ENCODE assay signal across 8 cellular contexts in the genomic region with DNA sequence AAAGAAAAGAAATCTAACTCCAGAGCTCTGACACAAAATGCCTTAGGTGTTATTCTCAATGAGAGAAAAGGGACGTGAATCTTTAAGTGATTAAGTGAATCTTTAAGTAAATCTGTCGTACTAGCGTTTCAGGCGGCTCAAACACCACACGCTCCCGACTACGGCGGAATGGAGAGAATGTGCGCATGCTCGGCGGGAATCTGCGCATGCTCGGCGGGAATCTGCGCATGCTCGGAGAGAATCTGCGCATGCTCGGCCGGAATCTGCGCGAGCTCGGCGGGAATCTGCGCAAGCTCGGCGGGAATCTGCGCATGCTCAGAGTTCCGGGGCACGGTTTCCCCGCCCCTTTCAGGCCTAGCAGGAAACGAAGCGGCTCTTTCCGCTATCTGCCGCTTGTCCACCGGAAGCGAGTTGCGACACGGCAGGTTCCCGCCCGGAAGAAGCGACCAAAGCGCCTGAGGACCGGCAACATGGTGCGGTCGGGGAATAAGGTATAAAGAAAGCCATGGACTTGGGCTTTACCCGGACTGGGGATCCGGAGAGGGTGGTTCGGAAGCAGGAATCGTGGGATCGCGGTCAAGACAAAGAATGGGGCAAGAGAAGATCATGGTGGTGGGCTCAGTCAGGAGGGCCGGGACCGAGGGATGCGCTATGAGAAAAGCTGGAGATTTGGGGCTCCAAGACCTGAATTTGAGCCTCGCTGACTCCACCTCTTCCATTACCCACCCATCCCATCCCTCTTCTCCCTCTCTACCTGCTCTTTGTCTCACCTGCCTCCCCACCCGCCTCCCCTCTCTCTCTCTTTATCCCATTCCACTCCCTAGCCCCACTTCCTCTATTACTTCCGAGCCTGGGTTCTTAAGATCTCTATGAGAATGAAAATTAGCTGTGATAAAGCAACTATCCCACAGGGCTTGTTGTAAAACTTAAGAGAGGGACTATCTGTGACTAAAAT. TPM values are rescaled to one million over a fixed set of nuclear protein-coding genes. Genes with fewer than 3 reads are reported as not detected.
A peak's percentile ranks its signal among the peaks of the same experiment; 100 is the strongest.
DNase-seq lines count a peak whose midpoint lies in the region; ATAC-seq and TF ChIP-seq lines count a peak whose summit lies in the region.

A gene (plus strand): TSS at position 382 of the 955 bp plus-strand sequence. CDS start 89 bp downstream, at position 471.

- H3K27ac Mint-ChIP-seq in brain: peak within 1 kb of the TSS; percentile 99 to 100 (median 100)

- intact Hi-C loops in sciatic nerve (cut with DNase I): no loop called here

- peak within 1 kb of the TSS; percentile 100 for H3K4me3 Mint-ChIP-seq in brain

- H3K9me3 Mint-ChIP-seq in brain: peaks cover 0 to 6% (median 0%) of the 10 kb centered on the region in 5 experiments

- ATAC-seq in GM18861 (IDR thresholded peaks at IDR 0.05; ENCODE audit: unreplicated experiment): peak; percentile 37
- ATAC-seq in HG03097 (IDR thresholded peaks at IDR 0.05; ENCODE audit: low FRiP score, unreplicated experiment): peak; percentile 52
- peak; percentile 99 for ATAC-seq in sciatic nerve

- peaks cover 41% of the 10 kb centered on the region for H3K36me3 Mint-ChIP-seq in brain

- H3K4me1 Mint-ChIP-seq in brain: peaks cover 66% of the 10 kb centered on the region

- TF ChIP-seq CTCF in brain (conservative IDR thresholded peaks at IDR 0.05): no peak

- H3K27me3 Mint-ChIP-seq in brain: peaks cover 13% of the 10 kb centered on the region

- DNase-seq in A172 (ENCODE audit: low spot score): peak; percentile 95
- DNase-seq in NCI-H2171 (lab: John Stamatoyannopoulos, UW): peak; percentile 97
- DNase-seq in UCSD-AML1 (lab: John Stamatoyannopoulos, UW; ENCODE audit: unreplicated experiment): peak; percentile 98
- DNase-seq in iPS DF 19.7 (ENCODE audit: low read depth, low spot score): peak; percentile 73
- DNase-seq in sciatic nerve (ENCODE audit: low spot score): peak; percentile 99

RNA-seq across cellular contexts. Expression of the gene that starts here (rescaled TPM):
- 488 and 512 TPM in 2 replicates for total RNA-seq in A172 (2014; rRNA removed; shearing (Covaris generic))
- 271 TPM for polyA plus RNA-seq in brain (ENCODE audit: insufficient read depth, low read depth, low replicate concordance)
- 173 TPM for total RNA-seq in sciatic nerve

Comparison
In these comparisons a context has a peak if more than half of its experiments do, and no peak if none do; other contexts are left out.
1. Peak in every context shown above with its lines: DNase-seq and ATAC-seq.
2. ATAC-seq: peak in every context shown above with its lines; median percentile 99 in sciatic nerve; 52 in HG03097; 37 in GM18861.